1 cellular context compared by ENCODE assay signal in the genomic region with DNA sequence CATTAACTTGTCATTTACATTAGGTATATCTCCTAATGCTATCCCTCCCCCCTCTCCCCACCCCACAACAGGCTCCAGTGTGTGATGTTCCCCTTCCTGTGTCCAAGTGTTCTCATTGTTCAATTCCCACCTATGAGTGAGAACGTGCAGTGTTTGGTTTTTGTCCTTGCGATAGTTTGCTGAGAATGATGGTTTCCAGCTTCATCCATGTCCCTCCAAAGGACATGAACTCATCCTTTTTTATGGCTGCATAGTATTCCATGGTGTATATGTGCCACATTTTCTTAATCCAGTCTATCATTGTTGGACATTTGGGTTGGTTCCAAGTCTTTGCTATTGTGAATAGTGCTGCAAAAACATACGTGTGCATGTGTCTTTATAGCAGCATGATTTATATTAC.
TF ChIP-seq lines count a peak whose summit lies in the region.
"Not testable (repeated sequence)": the region's sequence is repeated elsewhere in the genome, so short reads cannot be mapped to it uniquely, and the experiment has no call there.

No MANE protein-coding gene starts in this region.

- H3K36me3 ChIP-seq in HEK293 (ENCODE audit: control insufficient read depth in 2 of 2, insufficient read depth in 1 of 2, low read length in 2 of 2), result not testable (repeated sequence)

- H3K4me1 ChIP-seq in HEK293 (ENCODE audit: control insufficient read depth, insufficient read depth, low read length), result not testable (repeated sequence)

- CTCF ChIA-PET in HEK293 (lab: Yijun Ruan, JAX), result not testable (repeated sequence)

- H3K9me3 ChIP-seq in HEK293 (ENCODE audit: control insufficient read depth, insufficient read depth, low read depth, low read length), result not testable (repeated sequence)

- not testable (repeated sequence) for H3K4me3 ChIP-seq in HEK293 (ENCODE audit: low read depth, low read length)

- not testable (repeated sequence) for TF ChIP-seq CTCF in HEK293 (tag by site-specific recombination; IDR thresholded peaks at IDR 0.05)

- not testable (repeated sequence) for H3K27ac ChIP-seq in HEK293 (ENCODE audit: extremely low read depth, low read depth, low read length)

- POLR2A ChIA-PET in HEK293 (lab: Yijun Ruan, JAX), result not testable (repeated sequence)

TF ChIP-seq in HEK293, 187 proteins besides CTCF, POLR2A, EP300 and RAD21:
- TF ChIP-seq, protein P1, sequence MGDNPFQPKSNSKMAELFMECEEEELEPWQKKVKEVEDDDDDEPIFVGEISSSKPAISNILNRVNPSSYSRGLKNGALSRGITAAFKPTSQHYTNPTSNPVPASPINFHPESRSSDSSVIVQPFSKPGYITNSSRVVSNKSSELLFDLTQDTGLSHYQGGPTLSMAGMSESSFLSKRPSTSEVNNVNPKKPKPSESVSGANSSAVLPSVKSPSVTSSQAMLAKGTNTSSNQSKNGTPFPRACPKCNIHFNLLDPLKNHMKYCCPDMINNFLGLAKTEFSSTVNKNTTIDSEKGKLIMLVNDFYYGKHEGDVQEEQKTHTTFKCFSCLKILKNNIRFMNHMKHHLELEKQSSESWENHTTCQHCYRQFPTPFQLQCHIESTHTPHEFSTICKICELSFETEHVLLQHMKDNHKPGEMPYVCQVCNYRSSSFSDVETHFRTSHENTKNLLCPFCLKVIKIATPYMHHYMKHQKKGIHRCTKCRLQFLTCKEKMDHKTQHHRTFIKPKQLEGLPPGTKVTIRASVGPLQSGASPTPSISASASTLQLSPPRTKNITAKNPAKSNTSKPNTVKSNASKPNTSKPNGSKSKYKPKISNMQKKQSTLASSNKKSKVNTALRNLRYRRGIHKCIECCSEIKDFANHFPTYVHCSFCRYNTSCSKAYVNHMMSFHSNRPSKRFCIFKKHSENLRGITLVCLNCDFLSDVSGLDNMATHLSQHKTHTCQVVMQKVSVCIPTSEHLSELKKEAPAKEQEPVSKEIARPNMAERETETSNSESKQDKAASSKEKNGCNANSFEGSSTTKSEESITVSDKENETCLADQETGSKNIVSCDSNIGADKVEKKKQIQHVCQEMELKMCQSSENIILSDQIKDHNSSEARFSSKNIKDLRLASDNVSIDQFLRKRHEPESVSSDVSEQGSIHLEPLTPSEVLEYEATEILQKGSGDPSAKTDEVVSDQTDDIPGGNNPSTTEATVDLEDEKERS (tag by site-specific recombination; IDR thresholded peaks at IDR 0.05), result peak; percentile 78
- peak; percentile 87 for TF ChIP-seq ZNF146 (tag by site-specific recombination; IDR thresholded peaks at IDR 0.05)
TF ChIP-seq in HEK293: peak in this region for 2; not testable (repeated sequence) for 185.
